Comparison of ENCODE assay signal across 1 cellular context in the genomic region with DNA sequence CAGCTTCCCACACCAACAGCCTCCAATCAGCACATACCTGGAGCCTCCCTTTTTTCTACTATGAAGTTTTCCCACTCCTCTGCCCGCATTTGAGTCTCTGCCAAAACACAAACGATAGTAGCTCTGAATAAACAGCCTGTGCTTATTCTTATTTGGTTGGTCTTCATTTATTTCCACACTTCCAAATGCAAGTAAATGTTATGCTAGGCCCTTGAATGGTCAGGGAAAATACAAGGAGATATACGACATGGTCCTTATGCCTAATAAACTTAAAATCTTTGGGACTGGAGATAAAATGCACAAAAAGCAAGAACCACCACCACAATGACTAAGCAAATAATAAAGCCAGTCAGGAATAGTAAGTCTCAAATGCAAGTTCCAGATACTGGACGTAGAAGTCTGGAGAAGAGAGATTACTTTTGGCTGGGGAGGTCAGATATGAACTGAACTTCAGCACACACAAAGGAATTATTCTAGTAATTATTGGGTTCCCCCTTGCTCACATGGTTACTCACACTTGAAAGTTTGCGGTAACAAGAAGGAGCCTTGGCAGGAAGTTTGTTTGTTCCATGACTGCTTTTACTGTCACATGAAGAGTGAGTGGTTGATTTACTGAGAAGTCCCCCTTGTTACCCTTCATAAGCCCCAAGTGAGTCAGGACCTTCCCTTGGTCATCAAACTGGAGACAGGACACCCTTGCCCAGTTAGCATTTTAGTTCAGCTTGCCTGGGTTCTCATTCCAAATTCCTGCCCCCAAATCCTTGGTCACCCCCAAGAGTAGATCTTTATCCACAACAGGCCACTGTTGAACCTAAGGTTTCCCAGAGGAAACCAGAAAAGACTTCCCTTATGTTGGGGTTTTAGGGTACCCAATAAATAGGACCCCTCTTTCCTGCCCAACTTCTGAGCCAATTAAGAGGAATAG.
TF ChIP-seq lines count a peak whose summit lies in the region.

No MANE protein-coding gene starts in this region.

TF ChIP-seq in IMR-90, 13 proteins besides CTCF, POLR2A, EP300 and RAD21 (continued from another document):
- TF ChIP-seq, protein P1, sequence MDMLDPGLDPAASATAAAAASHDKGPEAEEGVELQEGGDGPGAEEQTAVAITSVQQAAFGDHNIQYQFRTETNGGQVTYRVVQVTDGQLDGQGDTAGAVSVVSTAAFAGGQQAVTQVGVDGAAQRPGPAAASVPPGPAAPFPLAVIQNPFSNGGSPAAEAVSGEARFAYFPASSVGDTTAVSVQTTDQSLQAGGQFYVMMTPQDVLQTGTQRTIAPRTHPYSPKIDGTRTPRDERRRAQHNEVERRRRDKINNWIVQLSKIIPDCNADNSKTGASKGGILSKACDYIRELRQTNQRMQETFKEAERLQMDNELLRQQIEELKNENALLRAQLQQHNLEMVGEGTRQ (IDR thresholded peaks at IDR 0.05; ENCODE audit: low read depth, low read length), result peak; percentile 48; the same call in 1 of the 2 replicates
- TF ChIP-seq NFE2L2 (IDR thresholded peaks at IDR 0.05; ENCODE audit: low read depth, low read length) (peak; percentile 98), FOS (IDR thresholded peaks at IDR 0.05; ENCODE audit: low read depth, low read length) (peak; percentile 84), MXI1 (IDR thresholded peaks at IDR 0.05; ENCODE audit: borderline replicate concordance, low read depth, low read length) (no peak), RCOR1 (IDR thresholded peaks at IDR 0.05; ENCODE audit: insufficient replicate concordance, low read length) (no peak), RFX5 (IDR thresholded peaks at IDR 0.05; ENCODE audit: low read depth, low read length) (no peak), CHD1 (IDR thresholded peaks at IDR 0.05; ENCODE audit: low read depth, low read length) (no peak), MAZ (IDR thresholded peaks at IDR 0.05; ENCODE audit: borderline replicate concordance, low read depth, low read length) (no peak), BHLHE40 (IDR thresholded peaks at IDR 0.05; ENCODE audit: low read depth, low read length) (peak; percentile 48), SMC3 (IDR thresholded peaks at IDR 0.05; ENCODE audit: low read depth, low read length) (peak; percentile 2; the same call in 1 of the 2 replicates), CEBPB (IDR thresholded peaks at IDR 0.05; ENCODE audit: low read depth, low read length) (0 out of 2 replicates have a peak, but pooled peaks have one; percentile 21)
- TF ChIP-seq, protein P2, sequence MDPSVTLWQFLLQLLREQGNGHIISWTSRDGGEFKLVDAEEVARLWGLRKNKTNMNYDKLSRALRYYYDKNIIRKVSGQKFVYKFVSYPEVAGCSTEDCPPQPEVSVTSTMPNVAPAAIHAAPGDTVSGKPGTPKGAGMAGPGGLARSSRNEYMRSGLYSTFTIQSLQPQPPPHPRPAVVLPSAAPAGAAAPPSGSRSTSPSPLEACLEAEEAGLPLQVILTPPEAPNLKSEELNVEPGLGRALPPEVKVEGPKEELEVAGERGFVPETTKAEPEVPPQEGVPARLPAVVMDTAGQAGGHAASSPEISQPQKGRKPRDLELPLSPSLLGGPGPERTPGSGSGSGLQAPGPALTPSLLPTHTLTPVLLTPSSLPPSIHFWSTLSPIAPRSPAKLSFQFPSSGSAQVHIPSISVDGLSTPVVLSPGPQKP (IDR thresholded peaks at IDR 0.05; ENCODE audit: borderline replicate concordance, low read depth, low read length), result no peak
TF ChIP-seq in IMR-90: peak in this region for 7.
